23 cellular contexts compared by ENCODE assay signal in the genomic region with DNA sequence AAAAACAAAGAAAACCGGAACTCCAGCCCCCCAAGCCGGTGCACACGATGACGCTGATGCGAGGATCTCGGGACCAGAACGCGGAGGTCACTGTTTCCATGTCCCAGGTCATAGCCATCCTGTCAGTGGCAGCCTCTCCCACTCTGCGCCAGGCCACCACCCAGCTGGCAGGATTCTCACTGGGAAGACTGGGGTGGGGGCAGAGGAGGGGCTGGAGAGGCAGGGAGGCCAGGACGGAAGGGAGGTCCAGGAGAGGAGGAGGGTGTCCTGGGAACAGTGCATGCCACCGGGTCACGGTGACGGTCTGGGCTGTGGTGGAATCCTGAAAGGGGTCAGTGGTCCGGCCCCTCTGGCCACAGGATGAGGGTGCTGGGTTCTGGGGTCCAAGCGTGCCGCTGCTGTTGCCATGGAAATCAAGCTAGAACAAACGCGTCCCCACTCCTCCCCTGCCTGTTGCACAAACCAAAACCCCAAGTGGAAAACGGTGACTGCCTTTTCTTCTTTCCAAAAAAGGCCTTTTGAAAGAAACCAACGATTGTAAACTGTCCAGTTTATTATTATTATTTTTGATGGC. TPM values are rescaled to one million over a fixed set of nuclear protein-coding genes. Genes with fewer than 3 reads are reported as not detected.
DNase-seq lines count a peak whose midpoint lies in the region; ATAC-seq, FAIRE-seq and TF ChIP-seq lines count a peak whose summit lies in the region.
"Had no signal": no experiment of that assay in that cellular context is flagged by ENCODE, and none has a peak within 500 bp of the region (broad histone marks: within the 10 kb centered on the region; RNA-seq: fewer than 3 reads in every experiment).

No MANE protein-coding gene starts in this region.

- no peaks in the 10 kb centered on the region for H3K27me3 Mint-ChIP-seq in activated naive CD8-positive, alpha-beta T cell treated with anti-CD3 and anti-CD28 coated beads for 36 hours
- H3K27me3 Mint-ChIP-seq in activated naive CD8-positive, alpha-beta T cell treated with anti-CD3 and anti-CD28 coated beads, Interleukin-2, amount 50 U/mL, for 24 hours = no peaks in the 10 kb centered on the region
- H3K27me3 Mint-ChIP-seq in nephron progenitor cell (ENCODE audit: low read depth, poor library complexity) = peaks cover 8% of the 10 kb centered on the region
- H3K27me3 Mint-ChIP-seq: CD8-positive, alpha-beta memory T cell had no signal

- peaks cover 22% of the 10 kb centered on the region for H3K4me1 Mint-ChIP-seq in activated naive CD8-positive, alpha-beta T cell treated with anti-CD3 and anti-CD28 coated beads for 36 hours
- H3K4me1 Mint-ChIP-seq in activated naive CD8-positive, alpha-beta T cell treated with anti-CD3 and anti-CD28 coated beads, Interleukin-2, amount 50 U/mL, for 24 hours = peaks cover 32% of the 10 kb centered on the region
- H3K4me1 Mint-ChIP-seq in nephron progenitor cell = peaks cover 44% of the 10 kb centered on the region

- H3K27ac ChIP-seq in K562 (ENCODE audit: extremely low read depth, low read depth, low read length) (no peak overlapping the region), tibial nerve (peak overlapping the region in 3 of 4 donors; percentile 6 to 55 (median 27)), smooth muscle cell (ENCODE audit: low read depth) (no peak overlapping the region)
- H3K27ac ChIP-seq: BLaER1 treated with 17β-estradiol and CSF1 and Interleukin-3, amounts not matched to agents 10 nM and 100 nM; Peyer's patch had no signal

- peaks cover 4% of the 10 kb centered on the region for H3K36me3 Mint-ChIP-seq in activated naive CD8-positive, alpha-beta T cell treated with anti-CD3 and anti-CD28 coated beads for 36 hours
- H3K36me3 Mint-ChIP-seq in activated naive CD8-positive, alpha-beta T cell treated with anti-CD3 and anti-CD28 coated beads, Interleukin-2, amount 50 U/mL, for 24 hours (ENCODE audit: low read depth) = peaks cover 17% of the 10 kb centered on the region
- peaks cover 48% of the 10 kb centered on the region for H3K36me3 Mint-ChIP-seq in nephron progenitor cell (ENCODE audit: low read depth)

- in situ Hi-C loops in K562 (cut with MboI) = no loop called here

- H3F3A ChIP-seq in smooth muscle cell (ENCODE audit: low read depth) = peaks cover 4% of the 10 kb centered on the region

- FAIRE-seq in K562 (lab: Jason Lieb, UNC) = no peak
- FAIRE-seq: A204.1, G401.6, GM12891, GM18507 had no signal

- H3K27me3 ChIP-seq in K562 (ENCODE audit: control insufficient read depth in 2 of 2, insufficient read depth in 2 of 2, low read length in 2 of 2) (no peaks in the 10 kb centered on the region), tibial nerve (no peaks in the 10 kb centered on the region), smooth muscle cell (ENCODE audit: low read depth) (no peaks in the 10 kb centered on the region)
- H3K27me3 ChIP-seq: BLaER1 treated with 17β-estradiol and CSF1 and Interleukin-3, amounts not matched to agents 10 nM and 100 nM; Peyer's patch had no signal

- no peak overlapping the region for H3K4me3 Mint-ChIP-seq in activated naive CD8-positive, alpha-beta T cell treated with anti-CD3 and anti-CD28 coated beads for 36 hours
- H3K4me3 Mint-ChIP-seq in activated naive CD8-positive, alpha-beta T cell treated with anti-CD3 and anti-CD28 coated beads, Interleukin-2, amount 50 U/mL, for 24 hours = no peak overlapping the region
- no peak overlapping the region for H3K4me3 Mint-ChIP-seq in nephron progenitor cell
- H3K4me3 Mint-ChIP-seq: CD8-positive, alpha-beta memory T cell; GM23338 had no signal

- no peak for TF ChIP-seq RAD21 in K562 (CRISPR knock-in tag; conservative IDR thresholded peaks at IDR 0.05 in 1 of 2, IDR thresholded peaks at IDR 0.05 in 1 of 2)

- no peaks in the 10 kb centered on the region for H3K9me3 ChIP-seq in K562 (replicated peaks; ENCODE audit: control insufficient read depth, insufficient read depth, low read depth, low read length)
- H3K9me3 ChIP-seq in tibial nerve = no peaks in the 10 kb centered on the region
- no peaks in the 10 kb centered on the region for H3K9me3 ChIP-seq in smooth muscle cell (replicated peaks; ENCODE audit: low read depth)
- H3K9me3 ChIP-seq: BLaER1 treated with 17β-estradiol and CSF1 and Interleukin-3, amounts not matched to agents 10 nM and 100 nM; Peyer's patch had no signal

- CTCF ChIA-PET in K562 (lab: Yijun Ruan, JAX; ENCODE audit: low intra/inter-chr PET ratio) = no interaction called here

- no peaks in the 10 kb centered on the region for H3K9me1 ChIP-seq in K562 (ENCODE audit: control insufficient read depth, insufficient read depth, low read length)

- H4K20me1 ChIP-seq in K562 (replicated peaks; ENCODE audit: control insufficient read depth, insufficient read depth, low read length) (peaks cover 20% of the 10 kb centered on the region), smooth muscle cell (ENCODE audit: low read depth) (no peaks in the 10 kb centered on the region)

- DNase-seq in activated naive CD8-positive, alpha-beta T cell treated with anti-CD3 and anti-CD28 coated beads for 36 hours = no peak
- no peak for DNase-seq in activated naive CD8-positive, alpha-beta T cell treated with anti-CD3 and anti-CD28 coated beads, Interleukin-2, amount 50 U/mL, for 24 hours
- no peak for DNase-seq in K562 (ENCODE audit: extremely low read depth in 1 of 4, low spot score in 3 of 4)
- no peak for DNase-seq in nephron progenitor cell
- DNase-seq in tibial nerve (ENCODE audit: low spot score in 2 of 2) = no peak
- DNase-seq in AG08395 (ENCODE audit: low spot score) = no peak
- DNase-seq in smooth muscle cell (lab: John Stamatoyannopoulos, UW; ENCODE audit: unreplicated experiment) = no peak
- DNase-seq: CD8-positive, alpha-beta memory T cell; DND-41; NCI-H1092 treated with DMSO at 0.1 percent for 48 hours; NCI-H1694 treated with DMSO at 0.1 percent for 48 hours; NCI-H2107; NCI-H2227 treated with DMSO at 0.1 percent for 48 hours; NCI-H524; Peyer's patch; SHP77 had no signal

- H3K36me3 ChIP-seq in K562 (ENCODE audit: control insufficient read depth, insufficient read depth, low read length) (peaks cover 53% of the 10 kb centered on the region), tibial nerve (peaks cover 0 to 38% (median 0%) of the 10 kb centered on the region in 3 donors), smooth muscle cell (ENCODE audit: low read depth) (no peaks in the 10 kb centered on the region)

- TF ChIP-seq POLR2A in K562 (conservative IDR thresholded peaks at IDR 0.05) (0 out of 2 replicates have a peak, but pooled peaks have one; percentile 34), tibial nerve (IDR thresholded peaks at IDR 0.05) (no peak)

- no peak overlapping the region for H3K4me3 ChIP-seq in K562
- H3K4me3 ChIP-seq in tibial nerve = no peak overlapping the region
- no peak overlapping the region for H3K4me3 ChIP-seq in smooth muscle cell
- H3K4me3 ChIP-seq: BLaER1 treated with 17β-estradiol and CSF1 and Interleukin-3, amounts not matched to agents 10 nM and 100 nM; GM23338; Peyer's patch had no signal

- H3K9ac ChIP-seq in K562 (ENCODE audit: insufficient read depth in 1 of 2, low read depth in 2 of 2, low read length in 2 of 2) = no peak overlapping the region; a peak in 1 of 4 replicates
- H3K9ac ChIP-seq in smooth muscle cell (ENCODE audit: low read depth) = no peak overlapping the region
- H3K9ac ChIP-seq: BLaER1 treated with 17β-estradiol and CSF1 and Interleukin-3, amounts not matched to agents 10 nM and 100 nM had no signal

- intact Hi-C loops in K562 (cut with micrococcal nuclease) = no loop called here

- H3K4me1 ChIP-seq in K562 (replicated peaks in 1 of 2; ENCODE audit: control insufficient read depth in 2 of 2, insufficient read depth in 2 of 2, low read length in 2 of 2) = peaks cover 21 to 41% of the 10 kb centered on the region in 2 experiments
- peaks cover 0 to 30% (median 8%) of the 10 kb centered on the region in 4 donors for H3K4me1 ChIP-seq in tibial nerve
- H3K4me1 ChIP-seq in smooth muscle cell (ENCODE audit: low read depth) = peaks cover 5% of the 10 kb centered on the region

- H2AFZ ChIP-seq in K562 (ENCODE audit: low read depth, low read length) = no peak overlapping the region
- H2AFZ ChIP-seq in smooth muscle cell (ENCODE audit: low read depth) = no peak overlapping the region
- H2AFZ ChIP-seq: GM23338 had no signal

- peak overlapping the region; percentile 2 for H3K27ac Mint-ChIP-seq in activated naive CD8-positive, alpha-beta T cell treated with anti-CD3 and anti-CD28 coated beads for 36 hours
- no peak overlapping the region for H3K27ac Mint-ChIP-seq in activated naive CD8-positive, alpha-beta T cell treated with anti-CD3 and anti-CD28 coated beads, Interleukin-2, amount 50 U/mL, for 24 hours
- H3K27ac Mint-ChIP-seq in nephron progenitor cell = peak overlapping the region; percentile 95

- TF ChIP-seq EP300 in K562 (IDR thresholded peaks at IDR 0.05; ENCODE audit: low read length) = no peak
- TF ChIP-seq EP300 in tibial nerve (IDR thresholded peaks at IDR 0.05) = no peak

- H3K9me3 Mint-ChIP-seq in activated naive CD8-positive, alpha-beta T cell treated with anti-CD3 and anti-CD28 coated beads for 36 hours = no peaks in the 10 kb centered on the region
- no peaks in the 10 kb centered on the region for H3K9me3 Mint-ChIP-seq in activated naive CD8-positive, alpha-beta T cell treated with anti-CD3 and anti-CD28 coated beads, Interleukin-2, amount 50 U/mL, for 24 hours
- H3K9me3 Mint-ChIP-seq in nephron progenitor cell = no peaks in the 10 kb centered on the region
- H3K9me3 Mint-ChIP-seq: CD8-positive, alpha-beta memory T cell; GM23338 had no signal

- no peak for TF ChIP-seq CTCF in K562 (IDR thresholded peaks at IDR 0.05 in 2 of 3, conservative IDR thresholded peaks at IDR 0.05 in 1 of 3; ENCODE audit: insufficient read depth in 2 of 3, low read depth in 1 of 3, low read length in 3 of 3)
- TF ChIP-seq CTCF in nephron progenitor cell (IDR thresholded peaks at IDR 0.05) = no peak
- no peak for TF ChIP-seq CTCF in tibial nerve (IDR thresholded peaks at IDR 0.05)
- no peak for TF ChIP-seq CTCF in smooth muscle cell (IDR thresholded peaks at IDR 0.05; ENCODE audit: borderline replicate concordance, insufficient read depth, poor library complexity, severe bottlenecking)

- POLR2A ChIA-PET in K562 (lab: Yijun Ruan, JAX) = interaction anchor here (0.7 to 0.9 kb wide), 2 partner anchors 12 to 15 kb away, joined by 4 to 6 read pairs; no protein-coding TSS in a partner anchor

- 89% methylated on average over 17 of the region's 20 CpGs for WGBS in K562 (ENCODE audit: insufficient coverage, low coverage, missing lambda C conversion rate)
- WGBS in tibial nerve, 2 donors = 77 to 82% methylated on average over 20 of the region's 20 CpGs
- WGBS in smooth muscle cell (ENCODE audit: low lambda C conversion rate) = 97% methylated on average over 20 of the region's 20 CpGs

- H3K4me2 ChIP-seq in K562 (ENCODE audit: insufficient read depth, low read length) = no peak overlapping the region
- no peak overlapping the region for H3K4me2 ChIP-seq in smooth muscle cell
- H3K4me2 ChIP-seq: GM23338 had no signal

- TSS peak; percentile 47 for BruUV-seq in K562 (replicated peaks; lab: Mats Ljungman, UMichigan)

- no peaks in the 10 kb centered on the region for H3K79me2 ChIP-seq in K562 (ENCODE audit: control insufficient read depth, insufficient read depth, low read length)
- H3K79me2 ChIP-seq in smooth muscle cell (ENCODE audit: low read depth) = no peaks in the 10 kb centered on the region

- no peak for ATAC-seq in activated naive CD8-positive, alpha-beta T cell treated with anti-CD3 and anti-CD28 coated beads, Interleukin-2, amount 50 U/mL, for 24 hours
- ATAC-seq in K562 (no peak), HG02610 (IDR thresholded peaks at IDR 0.05; ENCODE audit: unreplicated experiment) (no peak)
- ATAC-seq: GM23338 had no signal

RNA-seq across cellular contexts. Expression of a gene that starts 26.1 kb away (rescaled TPM):
- total RNA-seq in activated naive CD8-positive, alpha-beta T cell treated with anti-CD3 and anti-CD28 coated beads for 36 hours = 100 to 1,000 TPM; 206 to 216 TPM
- total RNA-seq in K562 (2011; cell fraction: chromatin; rRNA removed; ENCODE audit: low replicate concordance) = 14.4 and 25.2 TPM in 2 replicates
- total RNA-seq in K562 (2011; cell fraction: nucleolus; rRNA removed) = 24.8 and 26.6 TPM in 2 replicates
- total RNA-seq in K562 (2011; cell fraction: nucleoplasm; rRNA removed) = 26.0 and 33.7 TPM in 2 replicates
- total RNA-seq in K562 (2014; rRNA removed) (193 and 248 TPM in 2 replicates), K562 (2014; rRNA removed; fragmentation: Illumina TruSeq; extraction: Trizol) (152 TPM in 2 replicates), K562 (2015; rRNA removed; fragmentation: Illumina TruSeq; extraction: Trizol) (175 and 180 TPM in 2 replicates), K562 (2021) (226 and 236 TPM in 2 replicates), tibial nerve (10 to 100 TPM; 39.5 to 60.6 (median 44.3) TPM), smooth muscle cell (70.9 and 85.5 TPM in 2 replicates)
- polyA plus RNA-seq in K562 (2011; rRNA removed) (66.9 and 72.9 TPM in 2 replicates), K562 (2014; fragmentation: Illumina TruSeq; extraction: Trizol) (244 and 303 TPM in 2 replicates), K562 (2014; fragmentation: Nextera tagmentation; extraction: Ambion mirVana) (10 to 100 TPM; 52.2 to 79.7 TPM), K562 (2014; rRNA removed) (202 and 235 TPM in 2 replicates), smooth muscle cell (96.4 and 100.0 TPM in 2 replicates)
- polyA plus RNA-seq in K562 (2011; cell fraction: cytosol; rRNA removed) = 93.0 and 93.1 TPM in 2 replicates
- 36.4 and 42.0 TPM in 2 replicates for polyA plus RNA-seq in K562 (2011; cell fraction: nucleus; rRNA removed)
- 179 and 203 TPM in 2 replicates for polyA plus RNA-seq in K562 (2012)
- polyA minus RNA-seq in K562 (2011; rRNA and poly(A)+ RNA removed) = 31.8 and 36.8 TPM in 2 replicates
- polyA minus RNA-seq in K562 (2011; cell fraction: cytosol; rRNA and poly(A)+ RNA removed) = 32.4 and 42.5 TPM in 2 replicates
- polyA minus RNA-seq in K562 (2011; cell fraction: nucleus; rRNA and poly(A)+ RNA removed) = 12.3 and 19.7 TPM in 2 replicates

RNA-seq across cellular contexts. Expression of a gene that starts 26.2 kb away (rescaled TPM):
- total RNA-seq in activated naive CD8-positive, alpha-beta T cell treated with anti-CD3 and anti-CD28 coated beads for 36 hours = 10 to 100 TPM in 1 of 2 experiments, 1 to 10 TPM in 1; 9.1 to 10.6 TPM
- 21.5 and 31.8 TPM in 2 replicates for total RNA-seq in K562 (2011; cell fraction: chromatin; rRNA removed; ENCODE audit: low replicate concordance)
- total RNA-seq in K562 (2011; cell fraction: nucleolus; rRNA removed) = 25.8 and 27.7 TPM in 2 replicates
- total RNA-seq in K562 (2011; cell fraction: nucleoplasm; rRNA removed) = 22.4 and 29.6 TPM in 2 replicates
- total RNA-seq in K562 (2014; rRNA removed) (7.9 and 9.6 TPM in 2 replicates), K562 (2014; rRNA removed; fragmentation: Illumina TruSeq; extraction: Trizol) (8.3 and 11.2 TPM in 2 replicates), K562 (2015; rRNA removed; fragmentation: Illumina TruSeq; extraction: Trizol) (10.5 and 12.7 TPM in 2 replicates), K562 (2021) (15.2 and 16.9 TPM in 2 replicates), tibial nerve (1 to 10 TPM; 4.8 to 6.7 (median 5.5) TPM), smooth muscle cell (1.3 and 1.5 TPM in 2 replicates)
- polyA plus RNA-seq in K562 (2011; rRNA removed) (11.3 and 12.3 TPM in 2 replicates), K562 (2014; fragmentation: Illumina TruSeq; extraction: Trizol) (14.7 and 18.0 TPM in 2 replicates), K562 (2014; fragmentation: Nextera tagmentation; extraction: Ambion mirVana) (1 to 10 TPM; 8.8 to 8.9 TPM), K562 (2014; rRNA removed) (9.4 and 13.3 TPM in 2 replicates), smooth muscle cell (3.2 and 3.8 TPM in 2 replicates)
- polyA plus RNA-seq in K562 (2011; cell fraction: cytosol; rRNA removed) = 15.1 and 18.6 TPM in 2 replicates
- polyA plus RNA-seq in K562 (2011; cell fraction: nucleus; rRNA removed) = 11.4 and 21.0 TPM in 2 replicates
- 9.8 and 11.3 TPM in 2 replicates for polyA plus RNA-seq in K562 (2012)
- 8.3 and 14.1 TPM in 2 replicates for polyA minus RNA-seq in K562 (2011; rRNA and poly(A)+ RNA removed)
- 6.2 and 7.9 TPM in 2 replicates for polyA minus RNA-seq in K562 (2011; cell fraction: cytosol; rRNA and poly(A)+ RNA removed)
- polyA minus RNA-seq in K562 (2011; cell fraction: nucleus; rRNA and poly(A)+ RNA removed) = 8.2 and 11.0 TPM in 2 replicates

Comparison
In these comparisons a context has a peak if more than half of its experiments do, and no peak if none do; other contexts are left out.
1. H3K27ac ChIP-seq: peak in tibial nerve (3 of 4); none in K562 (single experiment) and smooth muscle cell (single experiment).